ENCODE assay signal across 1 cellular context in genomic region chr17:58120195-58120822, GRCh38.
TF ChIP-seq lines count a peak whose summit lies in the region.

No MANE protein-coding gene starts in this region.

TF ChIP-seq in K562, 482 proteins besides CTCF, POLR2A, EP300 and RAD21 (continued from another document and continues in another):
- TF ChIP-seq ZBTB11 (CRISPR knock-in tag; IDR thresholded peaks at IDR 0.05) (no peak), PHB2 (IDR thresholded peaks at IDR 0.05; ENCODE audit: low read depth) (no peak), SREBF2 (CRISPR knock-in tag; IDR thresholded peaks at IDR 0.05) (no peak), PHF20 (IDR thresholded peaks at IDR 0.05; ENCODE audit: partially characterized antibody) (no peak), PCBP2 (IDR thresholded peaks at IDR 0.05; ENCODE audit: low read depth, low read length, poor library complexity, severe bottlenecking) (no peak), MNT (conservative IDR thresholded peaks at IDR 0.05) (peak in 1 of 2 experiments; percentile 43; a peak in 1 of 4 replicates), AFF4 (CRISPR knock-in tag; IDR thresholded peaks at IDR 0.05) (0 out of 2 replicates have a peak, but pooled peaks have one; percentile 34), ZNF518B (CRISPR knock-in tag; IDR thresholded peaks at IDR 0.05) (no peak), ZNF197 (CRISPR knock-in tag; IDR thresholded peaks at IDR 0.05; ENCODE audit: low read depth) (0 out of 2 replicates have a peak, but pooled peaks have one; percentile 71), EHMT2 (IDR thresholded peaks at IDR 0.05) (peak; percentile 99), HDAC2 (IDR thresholded peaks at IDR 0.05) (peak; percentile 71; the same call in 1 of the 2 replicates), AFF1 (IDR thresholded peaks at IDR 0.05; ENCODE audit: low read depth in 1 of 2, partially characterized antibody in 2 of 2) (peak in 1 of 2 experiments; percentile 93), WHSC1 (IDR thresholded peaks at IDR 0.05; ENCODE audit: low read length) (no peak), ZNF766 (CRISPR knock-in tag; conservative IDR thresholded peaks at IDR 0.05) (0 out of 2 replicates have a peak, but pooled peaks have one; percentile 54), ZNF263 (CRISPR knock-in tag; IDR thresholded peaks at IDR 0.05; ENCODE audit: borderline replicate concordance) (peak; percentile 43; the same call in 1 of the 2 replicates), REST (CRISPR knock-in tag; IDR thresholded peaks at IDR 0.05; ENCODE audit: low read depth) (peak; percentile 96), FOXP1 (CRISPR knock-in tag; IDR thresholded peaks at IDR 0.05) (peak; percentile 36; the same call in 1 of the 2 replicates), HSF4 (CRISPR knock-in tag; IDR thresholded peaks at IDR 0.05; ENCODE audit: borderline replicate concordance) (no peak), RCOR1 (IDR thresholded peaks at IDR 0.05; ENCODE audit: borderline replicate concordance in 1 of 2, low read depth in 2 of 2, low read length in 2 of 2) (0 out of 4 replicates have a peak, but pooled peaks of 1 of the 2 experiments have one; percentile 7), YY1 (IDR thresholded peaks at IDR 0.05; ENCODE audit: borderline replicate concordance in 1 of 3, control insufficient read depth in 1 of 3, extremely low read depth in 1 of 3, insufficient read depth in 3 of 3, insufficient read length in 1 of 3, insufficient replicate concordance in 2 of 3, low read depth in 1 of 3, low read length in 2 of 3) (peak in 1 of 3 experiments; percentile 34), TGIF2 (CRISPR knock-in tag; IDR thresholded peaks at IDR 0.05) (peak; percentile 16; the same call in 1 of the 2 replicates), MEIS2 (IDR thresholded peaks at IDR 0.05; ENCODE audit: partially characterized antibody) (no peak), CREB1 (IDR thresholded peaks at IDR 0.05) (no peak), CREB1 (CRISPR knock-in tag; IDR thresholded peaks at IDR 0.05) (peak; percentile 29; the same call in 1 of the 2 replicates), ARHGAP35 (IDR thresholded peaks at IDR 0.05; ENCODE audit: partially characterized antibody) (no peak), USF2 (CRISPR knock-in tag; IDR thresholded peaks at IDR 0.05) (no peak; the same call in 1 of the 2 replicates), MIER1 (IDR thresholded peaks at IDR 0.05; ENCODE audit: low read depth) (peak; percentile 97), RBM17 (IDR thresholded peaks at IDR 0.05; ENCODE audit: borderline replicate concordance, low read depth, low read length) (no peak), RNF2 (IDR thresholded peaks at IDR 0.05) (no peak), NR3C1 (CRISPR knock-in tag; IDR thresholded peaks at IDR 0.05) (peak; percentile 54; the same call in 1 of the 2 replicates)
